Comparison of ENCODE assay signal across 18 cellular contexts in the genomic region with DNA sequence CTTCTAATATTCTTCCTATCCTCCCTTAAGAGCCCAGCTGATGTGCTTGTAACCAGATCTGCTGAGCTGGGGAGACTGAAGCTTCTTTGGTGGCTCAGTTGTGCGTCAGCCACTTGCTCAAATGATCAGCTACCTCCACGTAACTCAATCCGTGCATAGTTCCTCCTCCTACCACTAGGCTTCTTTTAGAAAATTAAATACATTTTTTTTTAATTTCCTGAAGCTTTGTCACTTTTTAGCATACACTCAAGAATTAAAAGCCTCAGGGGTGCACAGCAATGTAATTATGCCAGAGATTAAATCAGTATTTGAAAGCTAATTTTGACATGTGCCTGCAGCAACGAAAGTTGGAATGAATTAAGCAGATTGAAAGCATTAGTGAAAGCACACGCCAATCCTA. TPM values are rescaled to one million over a fixed set of nuclear protein-coding genes. Genes with fewer than 3 reads are reported as not detected.
A peak's percentile ranks its signal among the peaks of the same experiment; 100 is the strongest.
DNase-seq lines count a peak whose midpoint lies in the region; ATAC-seq and TF ChIP-seq lines count a peak whose summit lies in the region.
"Had no signal": no experiment of that assay in that cellular context is flagged by ENCODE, and none has a peak within 500 bp of the region (broad histone marks: within the 10 kb centered on the region; RNA-seq: fewer than 3 reads in every experiment).

No MANE protein-coding gene starts in this region.

- H3K27me3 ChIP-seq in sigmoid colon, result no peaks in the 10 kb centered on the region
- H3K27me3 ChIP-seq in colonic mucosa, result no peaks in the 10 kb centered on the region
- H3K27me3 ChIP-seq: cardiac muscle cell had no signal

- POLR2A ChIA-PET in HEK293 (lab: Yijun Ruan, JAX), result no interaction called here

- no peak for TF ChIP-seq EP300 in sigmoid colon (IDR thresholded peaks at IDR 0.05)

- intact Hi-C loops in sigmoid colon (cut with DNase I) (no loop called here), colonic mucosa (cut with DNase I) (no loop called here)

- H3K36me3 ChIP-seq in HEK293 (ENCODE audit: control insufficient read depth in 2 of 2, insufficient read depth in 1 of 2, low read length in 2 of 2) (no peaks in the 10 kb centered on the region), sigmoid colon (no peaks in the 10 kb centered on the region), colonic mucosa (no peaks in the 10 kb centered on the region)
- H3K36me3 ChIP-seq: cardiac muscle cell, SJSA1 had no signal

- peak; percentile 28 for DNase-seq in SK-MEL-5 (ENCODE audit: low read depth, low spot score)
- peak; percentile 13 for DNase-seq in fibroblast of peridontal ligament (ENCODE audit: extremely low read depth)
- peak; percentile 1 for DNase-seq in retinal pigment epithelial cell (ENCODE audit: low read depth)
- no peak for DNase-seq in sigmoid colon
- no peak for DNase-seq in T-helper 1 cell
- DNase-seq in colonic mucosa, result no peak
- DNase-seq: activated CD8-positive, alpha-beta memory T cell treated with anti-CD3 and anti-CD28 coated beads, Interleukin-2, amount 50 U/mL, for 4 hours; H9; NCI-H2107; stimulated activated naive CD8-positive, alpha-beta T cell treated with anti-CD3 and anti-CD28 coated beads, Interleukin-15, Interleukin-2, amounts not matched to agents 100 U/mL and 50 U/mL, for 24 hours had no signal

- no peak for ATAC-seq in GM21529 (IDR thresholded peaks at IDR 0.05; ENCODE audit: unreplicated experiment)
- ATAC-seq: stimulated activated naive CD8-positive, alpha-beta T cell treated with anti-CD3 and anti-CD28 coated beads, Interleukin-15, Interleukin-2, amounts not matched to agents 100 U/mL and 50 U/mL, for 24 hours; WTC11 had no signal

- in situ Hi-C loops in SK-MEL-5 (cut with HindIII; ENCODE audit: low pct_unique_long_range_greater_than_20kb, low sequenced_read_pairs), result no loop called here

- H3K4me1 ChIP-seq in HEK293 (ENCODE audit: control insufficient read depth, insufficient read depth, low read length), result no peaks in the 10 kb centered on the region
- H3K4me1 ChIP-seq in sigmoid colon, result peaks cover 0 to 7% (median 2%) of the 10 kb centered on the region in 4 donors
- no peaks in the 10 kb centered on the region for H3K4me1 ChIP-seq in colonic mucosa
- H3K4me1 ChIP-seq: SJSA1 had no signal

- TF ChIP-seq POLR2A in sigmoid colon (IDR thresholded peaks at IDR 0.05), result no peak

- no peak overlapping the region for H3K27ac ChIP-seq in HEK293 (ENCODE audit: extremely low read depth, low read depth, low read length)
- no peak overlapping the region for H3K27ac ChIP-seq in sigmoid colon
- H3K27ac ChIP-seq in colonic mucosa, result no peak overlapping the region
- H3K27ac ChIP-seq: cardiac muscle cell, hepatocyte, SJSA1 had no signal

- CTCF ChIA-PET in HEK293 (lab: Yijun Ruan, JAX), result interaction anchor here (0.6 to 2.2 kb wide), 6 partner anchors 21 to 564 kb away, joined by 3 to 5 read pairs (median 3); no protein-coding TSS in a partner anchor

- 75 to 82% methylated on average over 5 of the region's 5 CpGs for WGBS in sigmoid colon, 2 donors

- H3K9me3 ChIP-seq in HEK293 (ENCODE audit: control insufficient read depth, insufficient read depth, low read depth, low read length) (no peaks in the 10 kb centered on the region), sigmoid colon (no peaks in the 10 kb centered on the region), colonic mucosa (no peaks in the 10 kb centered on the region)
- H3K9me3 ChIP-seq: SJSA1 had no signal

- H3K9ac ChIP-seq in colonic mucosa (ENCODE audit: low read depth in 2 of 2, low read length in 2 of 2), result no peak overlapping the region

- TF ChIP-seq CTCF in HEK293 (tag by site-specific recombination; IDR thresholded peaks at IDR 0.05) (no peak), retinal pigment epithelial cell (conservative IDR thresholded peaks at IDR 0.05; ENCODE audit: low read depth, low read length) (peak; percentile 44), sigmoid colon (IDR thresholded peaks at IDR 0.05) (no peak), colonic mucosa (IDR thresholded peaks at IDR 0.05) (no peak)

- H3K4me3 ChIP-seq in HEK293 (ENCODE audit: low read depth, low read length) (no peak overlapping the region), retinal pigment epithelial cell (ENCODE audit: low read length) (no peak overlapping the region), sigmoid colon (no peak overlapping the region), colonic mucosa (no peak overlapping the region)
- H3K4me3 ChIP-seq: cardiac muscle cell, hepatocyte, SJSA1 had no signal

TF ChIP-seq in HEK293, 187 proteins besides CTCF, POLR2A, EP300 and RAD21:
- no peak for TF ChIP-seq ZNF624 (tag by site-specific recombination; IDR thresholded peaks at IDR 0.05)
- no peak for TF ChIP-seq ZNF423 (tag by site-specific recombination; IDR thresholded peaks at IDR 0.05)
- TF ChIP-seq PRDM6 (tag by site-specific recombination; IDR thresholded peaks at IDR 0.05), result peak; percentile 44; the same call in 1 of the 2 replicates
- no peak for TF ChIP-seq ZNF777 (tag by site-specific recombination; IDR thresholded peaks at IDR 0.05; ENCODE audit: borderline replicate concordance)
- no peak for TF ChIP-seq ZFP3 (tag by site-specific recombination; IDR thresholded peaks at IDR 0.05; ENCODE audit: low read depth)
- no peak for TF ChIP-seq ZFP41 (tag by site-specific recombination; IDR thresholded peaks at IDR 0.05; ENCODE audit: borderline replicate concordance)
- TF ChIP-seq, protein P1, sequence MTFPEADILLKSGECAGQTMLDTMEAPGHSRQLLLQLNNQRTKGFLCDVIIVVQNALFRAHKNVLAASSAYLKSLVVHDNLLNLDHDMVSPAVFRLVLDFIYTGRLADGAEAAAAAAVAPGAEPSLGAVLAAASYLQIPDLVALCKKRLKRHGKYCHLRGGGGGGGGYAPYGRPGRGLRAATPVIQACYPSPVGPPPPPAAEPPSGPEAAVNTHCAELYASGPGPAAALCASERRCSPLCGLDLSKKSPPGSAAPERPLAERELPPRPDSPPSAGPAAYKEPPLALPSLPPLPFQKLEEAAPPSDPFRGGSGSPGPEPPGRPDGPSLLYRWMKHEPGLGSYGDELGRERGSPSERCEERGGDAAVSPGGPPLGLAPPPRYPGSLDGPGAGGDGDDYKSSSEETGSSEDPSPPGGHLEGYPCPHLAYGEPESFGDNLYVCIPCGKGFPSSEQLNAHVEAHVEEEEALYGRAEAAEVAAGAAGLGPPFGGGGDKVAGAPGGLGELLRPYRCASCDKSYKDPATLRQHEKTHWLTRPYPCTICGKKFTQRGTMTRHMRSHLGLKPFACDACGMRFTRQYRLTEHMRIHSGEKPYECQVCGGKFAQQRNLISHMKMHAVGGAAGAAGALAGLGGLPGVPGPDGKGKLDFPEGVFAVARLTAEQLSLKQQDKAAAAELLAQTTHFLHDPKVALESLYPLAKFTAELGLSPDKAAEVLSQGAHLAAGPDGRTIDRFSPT (tag by site-specific recombination; IDR thresholded peaks at IDR 0.05), result no peak
- no peak for TF ChIP-seq ZEB2 (tag by site-specific recombination; IDR thresholded peaks at IDR 0.05)
- TF ChIP-seq MEIS1 (CRISPR knock-in tag; IDR thresholded peaks at IDR 0.05; ENCODE audit: borderline replicate concordance), result no peak

RNA-seq across cellular contexts. Expression of gene PRLHR, which starts 20.4 kb away (rescaled TPM):
- total RNA-seq in SK-MEL-5 (2014; rRNA removed; shearing (Covaris generic)), result not detected in 2 replicates
- polyA plus RNA-seq in SK-MEL-5 (2015; cell fraction: cytosol; rRNA removed), result not detected in 2 replicates
- not detected in 2 replicates for polyA plus RNA-seq in SK-MEL-5 (2015; cell fraction: nucleus; rRNA removed)
- total RNA-seq in sigmoid colon, result under 1 TPM in 1 of 4 donors, not detected in 3; 0.49 TPM
- under 1 TPM in 1 of 3 donors, not detected in 2; under 0.01 TPM for polyA plus RNA-seq in sigmoid colon
- not detected for total RNA-seq in colonic mucosa
- total RNA-seq: cardiac muscle cell, H9, hepatocyte, M059J, SJSA1, WTC11 had no signal
- polyA plus RNA-seq: cardiac muscle cell, hepatocyte, liver had no signal

Comparison
In these comparisons a context has a peak if more than half of its experiments do, and no peak if none do; other contexts are left out.
1. DNase-seq: peak in SK-MEL-5 (single experiment), fibroblast of peridontal ligament (single experiment) and retinal pigment epithelial cell (single experiment); none in sigmoid colon (single experiment), T-helper 1 cell (0 of 5) and colonic mucosa (single experiment).